ENCODE assay signal across 8 cellular contexts in genomic region chr12:88141425-88141773, GRCh38. TPM values are rescaled to one million over a fixed set of nuclear protein-coding genes. Genes with fewer than 3 reads are reported as not detected.
DNase-seq lines count a peak whose midpoint lies in the region; ATAC-seq and TF ChIP-seq lines count a peak whose summit lies in the region.

No MANE protein-coding gene starts in this region.

- no peaks in the 10 kb centered on the region for H3K9me3 ChIP-seq in SJSA1 (replicated peaks)
- no peaks in the 10 kb centered on the region for H3K9me3 ChIP-seq in gastrocnemius medialis

- H3K27ac ChIP-seq in SJSA1 (peak overlapping the region; percentile 56), gastrocnemius medialis (peak overlapping the region; percentile 65 to 79 (median 72))

- H3K27me3 ChIP-seq in SJSA1 (replicated peaks) (no peaks in the 10 kb centered on the region), gastrocnemius medialis (no peaks in the 10 kb centered on the region)

- DNase-seq in SJSA1 (ENCODE audit: low read depth in 1 of 2, low spot score in 2 of 2) (no peak), fibroblast of pulmonary artery (ENCODE audit: low read depth) (no peak), gastrocnemius medialis (no peak), erythroblast (lab: John Stamatoyannopoulos, UW) (no peak), HK-2 (ENCODE audit: unreplicated experiment) (no peak)
- no peak for DNase-seq in stimulated activated CD4-positive, alpha-beta T cell treated with anti-CD3 and anti-CD28 coated beads, Interleukin-1b, Interleukin-23, amount 100 ng/mL, for 48 hours

- intact Hi-C loops in gastrocnemius medialis (cut with DNase I; ENCODE audit: low total_unique reads), result loop anchor here (5.0 to 10.0 kb wide), 3 partner anchors 433 to 1563 kb away; partner anchors contain the start of genes ATP2B1 and DUSP6

- ATAC-seq in GM19438 (IDR thresholded peaks at IDR 0.05; ENCODE audit: low read depth, unreplicated experiment), result peak; percentile 0
- no peak for ATAC-seq in gastrocnemius medialis
- ATAC-seq in GM19467 (IDR thresholded peaks at IDR 0.05; ENCODE audit: unreplicated experiment), result no peak

- H3K36me3 ChIP-seq in SJSA1 (peaks cover 6% of the 10 kb centered on the region), gastrocnemius medialis (peaks cover 0 to 6% of the 10 kb centered on the region in 2 donors)

- in situ Hi-C loops in gastrocnemius medialis (cut with MboI; ENCODE audit: low sequenced_read_pairs in 4 of 4), result loop anchor here in 2 of 4 donors (25.0 kb wide), 2 partner anchors 846 to 871 kb away; no protein-coding TSS in a partner anchor

- TF ChIP-seq POLR2A in gastrocnemius medialis (IDR thresholded peaks at IDR 0.05), result no peak
- TF ChIP-seq POLR2A in erythroblast (IDR thresholded peaks at IDR 0.05; ENCODE audit: low read length), result no peak

- peaks cover 4% of the 10 kb centered on the region; the same call in 1 of the 2 replicates for H3K4me1 ChIP-seq in SJSA1 (replicated peaks)
- H3K4me1 ChIP-seq in gastrocnemius medialis, result peaks cover 13 to 18% of the 10 kb centered on the region in 2 donors

- TF ChIP-seq CTCF in fibroblast of pulmonary artery (IDR thresholded peaks at IDR 0.05; ENCODE audit: low read length, missing control alignments) (no peak), gastrocnemius medialis (IDR thresholded peaks at IDR 0.05 in 4 of 5, conservative IDR thresholded peaks at IDR 0.05 in 1 of 5) (no peak)

- peak overlapping the region; percentile 60 for H3K4me3 ChIP-seq in SJSA1
- H3K4me3 ChIP-seq in fibroblast of pulmonary artery (replicated peaks; ENCODE audit: low read depth, low read length), result peak overlapping the region; percentile 83
- H3K4me3 ChIP-seq in gastrocnemius medialis, result peak overlapping the region; percentile 66 to 85 (median 72)

RNA-seq across cellular contexts. Expression of gene CEP290, which starts 0.5 kb away (rescaled TPM):
- total RNA-seq in SJSA1 (2014; rRNA removed; shearing (Covaris generic)), result 7.9 and 9.6 TPM in 2 replicates
- 1 to 10 TPM; 2.5 to 9.4 (median 5.0) TPM for total RNA-seq in gastrocnemius medialis

RNA-seq across cellular contexts. Expression of gene TMTC3, which starts 0.7 kb away (rescaled TPM):
- total RNA-seq in SJSA1 (2014; rRNA removed; shearing (Covaris generic)), result 45.6 and 52.2 TPM in 2 replicates
- total RNA-seq in gastrocnemius medialis, result 10 to 100 TPM in 1 of 4 donors, 1 to 10 TPM in 3; 4.9 to 15.9 (median 6.6) TPM
